Comparison of ENCODE assay signal across 7 cellular contexts in genomic region chr2:96760036-96760985, GRCh38.
DNase-seq lines count a peak whose midpoint lies in the region; ATAC-seq and TF ChIP-seq lines count a peak whose summit lies in the region.

TSS of gene CNNM4 (plus strand) at chr2:96760902. CDS start at chr2:96761000, 98 bp downstream.

- TF ChIP-seq CTCF in retinal pigment epithelial cell (conservative IDR thresholded peaks at IDR 0.05; ENCODE audit: low read depth, low read length) = peak; percentile 26

- peak; percentile 34 for ATAC-seq in GM18508 (IDR thresholded peaks at IDR 0.05; ENCODE audit: insufficient read depth, unreplicated experiment)
- peak; percentile 82 for ATAC-seq in HG02981 (IDR thresholded peaks at IDR 0.05; ENCODE audit: unreplicated experiment)

- H3K4me3 ChIP-seq in retinal pigment epithelial cell (ENCODE audit: low read length) = peak within 1 kb of the TSS; percentile 67

- DNase-seq in NCI-H2029 (lab: John Stamatoyannopoulos, UW) = peak; percentile 85
- DNase-seq in T-helper 22 cell (ENCODE audit: low read depth) = peak; percentile 88
- peak; percentile 96 for DNase-seq in astrocyte of the hippocampus (ENCODE audit: low read depth, low spot score)
- peak; percentile 91 to 92 for DNase-seq in hippocampal formation (lab: John Stamatoyannopoulos, UW)
- DNase-seq in retinal pigment epithelial cell (ENCODE audit: low read depth) = peak; percentile 73

Comparison
In these comparisons a context has a peak if more than half of its experiments do, and no peak if none do; other contexts are left out.
1. Peak in every context shown above with its lines: DNase-seq, ATAC-seq and H3K4me3 ChIP-seq.